ENCODE assay signal across 9 cellular contexts in the genomic region with DNA sequence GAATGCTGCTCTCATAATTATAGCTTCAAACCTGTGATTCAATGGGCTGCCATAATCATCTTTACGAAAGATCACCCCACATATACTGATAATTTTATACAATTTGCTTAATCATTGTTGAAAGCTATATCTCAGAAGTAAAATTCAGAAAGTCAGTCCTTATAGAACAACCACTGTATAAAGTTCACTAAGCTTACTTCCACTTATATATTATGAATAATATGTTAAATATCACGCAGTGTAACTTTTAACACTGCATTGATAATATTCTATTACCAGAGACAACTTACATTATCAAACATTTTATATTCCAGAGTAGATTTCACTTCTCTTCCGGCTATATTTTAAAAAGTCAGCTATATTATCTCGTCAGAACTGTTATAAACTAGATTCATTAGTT.
"Had no signal": no experiment of that assay in that cellular context is flagged by ENCODE, and none has a peak within 500 bp of the region (broad histone marks: within the 10 kb centered on the region; RNA-seq: fewer than 3 reads in every experiment).

No MANE protein-coding gene starts in this region.

- H3K9me3 ChIP-seq: HAP-1 had no signal

- H3K4me1 ChIP-seq: HAP-1 had no signal

- H3K4me2 ChIP-seq: GM23338 had no signal

- H3K36me3 ChIP-seq: HAP-1 had no signal

- H3K27ac ChIP-seq: GM23248 had no signal

- H2AFZ ChIP-seq: GM23248, GM23338 had no signal

- H3K4me3 ChIP-seq: GM23248, GM23338, HAP-1 had no signal

- DNase-seq: GM23248, GOT3, H7, H9, HCEC 1CT, HFFc6 had no signal

- ATAC-seq: GM23338, HCT116 had no signal

- H3K9ac ChIP-seq: GM23248 had no signal
